In the genomic region with DNA sequence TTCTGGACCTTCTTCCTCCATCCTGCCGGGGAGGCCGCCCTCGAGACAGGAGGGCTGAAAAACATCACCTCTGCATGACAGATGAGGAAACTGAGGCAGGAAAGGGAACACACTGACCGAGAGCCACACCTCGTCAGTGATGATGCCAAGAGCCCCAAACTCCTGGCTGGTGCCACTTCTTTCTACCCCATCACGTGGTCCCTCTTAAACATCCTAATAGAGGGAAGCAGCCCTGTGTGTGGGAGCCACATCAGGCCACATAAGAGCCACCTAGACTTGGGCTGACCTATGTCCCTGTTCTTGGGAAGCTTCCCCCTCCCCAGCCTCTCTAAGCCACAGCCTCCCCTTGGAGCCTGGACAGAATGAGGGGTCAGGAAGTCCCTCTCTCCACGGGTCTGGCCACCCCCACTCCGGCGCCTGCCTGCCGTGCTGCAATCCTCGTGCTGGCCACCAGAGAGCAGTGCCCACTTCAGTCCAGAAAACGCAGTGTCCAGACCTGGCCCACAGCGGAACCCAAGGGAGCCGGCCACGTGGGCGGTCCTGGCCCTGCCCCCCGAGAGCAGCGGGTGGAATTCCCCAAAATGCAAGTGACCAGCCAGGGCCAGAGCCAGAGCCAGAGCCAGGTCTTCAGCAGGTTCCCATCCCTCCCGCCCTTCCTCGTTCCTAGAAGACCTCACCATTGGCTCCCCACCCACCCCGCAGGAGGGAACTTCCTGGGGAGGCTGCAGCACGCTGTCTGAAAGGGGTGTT, we compare ENCODE assay signal across 8 cellular contexts. TPM values are rescaled to one million over a fixed set of nuclear protein-coding genes. Genes with fewer than 3 reads are reported as not detected.
A peak's percentile ranks its signal among the peaks of the same experiment; 100 is the strongest.
DNase-seq lines count a peak whose midpoint lies in the region; ATAC-seq and TF ChIP-seq lines count a peak whose summit lies in the region.

No MANE protein-coding gene starts in this region.

- TF ChIP-seq EP300 in SK-N-SH (IDR thresholded peaks at IDR 0.05; ENCODE audit: borderline replicate concordance in 1 of 2, low read depth in 1 of 2, low read length in 1 of 2) = no peak

- ATAC-seq in HG03139 (IDR thresholded peaks at IDR 0.05; ENCODE audit: unreplicated experiment) = peak; percentile 67
- peak; percentile 60 for ATAC-seq in activated naive CD8-positive, alpha-beta T cell treated with anti-CD3 and anti-CD28 coated beads, Interleukin-2, amount 10 ng/mL, durations not matched to agents 7 days and 5 days (ENCODE audit: low read depth)
- ATAC-seq in HG02852 (IDR thresholded peaks at IDR 0.05; ENCODE audit: unreplicated experiment) = no peak

- no peaks in the 10 kb centered on the region for H3K9me2 ChIP-seq in SK-N-SH

- H3K27ac Mint-ChIP-seq in activated naive CD8-positive, alpha-beta T cell treated with anti-CD3 and anti-CD28 coated beads, Interleukin-2, amount 10 ng/mL, durations not matched to agents 7 days and 5 days = no peak overlapping the region
- no peak overlapping the region for H3K27ac Mint-ChIP-seq in progenitor cell of endocrine pancreas

- no peaks in the 10 kb centered on the region for H3F3A ChIP-seq in SK-N-SH (replicated peaks; ENCODE audit: insufficient read depth)

- DNase-seq in SHP77 (lab: John Stamatoyannopoulos, UW) = peak; percentile 15 to 16
- no peak for DNase-seq in SHP77 treated with DMSO at 0.1 percent for 48 hours (lab: John Stamatoyannopoulos, UW)
- peak; percentile 92 for DNase-seq in SK-N-SH
- peak; percentile 67 for DNase-seq in activated naive CD8-positive, alpha-beta T cell treated with anti-CD3 and anti-CD28 coated beads, Interleukin-2, amount 10 ng/mL, durations not matched to agents 7 days and 5 days
- DNase-seq in cardiac muscle cell (ENCODE audit: low read depth in 1 of 2, low spot score in 1 of 2) = peak; percentile 70 to 84
- peak; percentile 55 for DNase-seq in progenitor cell of endocrine pancreas (ENCODE audit: low spot score, unreplicated experiment)

- H3K4me2 ChIP-seq in SK-N-SH = no peak overlapping the region

- no peak overlapping the region for H2AFZ ChIP-seq in SK-N-SH (ENCODE audit: low read depth)

- H3K4me3 ChIP-seq in SK-N-SH (ENCODE audit: low read depth in 2 of 2, low read length in 1 of 2) = no peak overlapping the region
- H3K4me3 ChIP-seq in cardiac muscle cell = no peak overlapping the region

- no peaks in the 10 kb centered on the region for H3K9me3 Mint-ChIP-seq in activated naive CD8-positive, alpha-beta T cell treated with anti-CD3 and anti-CD28 coated beads, Interleukin-2, amount 10 ng/mL, durations not matched to agents 7 days and 5 days
- H3K9me3 Mint-ChIP-seq in progenitor cell of endocrine pancreas (ENCODE audit: low read depth) = no peaks in the 10 kb centered on the region

- peak; percentile 95 for TF ChIP-seq RAD21 in SK-N-SH (IDR thresholded peaks at IDR 0.05; ENCODE audit: low read length)

- H3K4me1 ChIP-seq in SK-N-SH (ENCODE audit: control insufficient read depth in 1 of 2, insufficient read depth in 2 of 2, low read depth in 1 of 2, low read length in 1 of 2) (peaks cover 0 to 10% of the 10 kb centered on the region in 2 experiments; a peak in 2 of 4 replicates), cardiac muscle cell (ENCODE audit: low read depth) (no peaks in the 10 kb centered on the region)

- no peaks in the 10 kb centered on the region for H4K20me1 ChIP-seq in SK-N-SH (ENCODE audit: insufficient read depth)

- no peaks in the 10 kb centered on the region for H3K27me3 ChIP-seq in SK-N-SH (ENCODE audit: insufficient read depth)
- H3K27me3 ChIP-seq in cardiac muscle cell = no peaks in the 10 kb centered on the region

- no peaks in the 10 kb centered on the region for H3K79me2 ChIP-seq in SK-N-SH (ENCODE audit: insufficient read depth)

- H3K9me3 ChIP-seq in SK-N-SH (no peaks in the 10 kb centered on the region), cardiac muscle cell (ENCODE audit: low read depth) (no peaks in the 10 kb centered on the region)

- H3K27me3 Mint-ChIP-seq in activated naive CD8-positive, alpha-beta T cell treated with anti-CD3 and anti-CD28 coated beads, Interleukin-2, amount 10 ng/mL, durations not matched to agents 7 days and 5 days = peaks cover 5% of the 10 kb centered on the region
- H3K27me3 Mint-ChIP-seq in progenitor cell of endocrine pancreas = no peaks in the 10 kb centered on the region

- H3K9ac ChIP-seq in SK-N-SH = no peak overlapping the region

- no peak overlapping the region; a peak in 1 of 4 replicates for H3K27ac ChIP-seq in SK-N-SH (ENCODE audit: low read depth in 2 of 2, low read length in 1 of 2)
- no peak overlapping the region for H3K27ac ChIP-seq in cardiac muscle cell

- H3K36me3 Mint-ChIP-seq in activated naive CD8-positive, alpha-beta T cell treated with anti-CD3 and anti-CD28 coated beads, Interleukin-2, amount 10 ng/mL, durations not matched to agents 7 days and 5 days = no peaks in the 10 kb centered on the region
- peaks cover 17% of the 10 kb centered on the region for H3K36me3 Mint-ChIP-seq in progenitor cell of endocrine pancreas (ENCODE audit: insufficient read depth)

- peaks cover 3% of the 10 kb centered on the region for H3K4me1 Mint-ChIP-seq in activated naive CD8-positive, alpha-beta T cell treated with anti-CD3 and anti-CD28 coated beads, Interleukin-2, amount 10 ng/mL, durations not matched to agents 7 days and 5 days
- no peaks in the 10 kb centered on the region for H3K4me1 Mint-ChIP-seq in progenitor cell of endocrine pancreas (ENCODE audit: low read depth)

- POLR2A ChIA-PET in SK-N-SH (lab: Yijun Ruan, JAX) = no interaction called here
- POLR2A ChIA-PET in activated naive CD8-positive, alpha-beta T cell treated with anti-CD3 and anti-CD28 coated beads, Interleukin-2, amount 10 ng/mL, durations not matched to agents 7 days and 5 days (lab: Charles Lee) = interaction anchor here (0.6 to 2.1 kb wide), 2 partner anchors 199 to 201 kb away, joined by 3 to 6 read pairs; no protein-coding TSS in a partner anchor

- WGBS in SK-N-SH (ENCODE audit: low lambda C conversion rate) = 66% methylated on average over 7 of the region's 22 CpGs

- H3K36me3 ChIP-seq in SK-N-SH (replicated peaks in 1 of 2; ENCODE audit: control insufficient read depth in 1 of 2, insufficient read depth in 2 of 2, low read length in 1 of 2) = peaks cover 0 to 27% of the 10 kb centered on the region in 2 experiments
- peaks cover 3% of the 10 kb centered on the region for H3K36me3 ChIP-seq in cardiac muscle cell

- CTCF ChIA-PET in SK-N-SH (lab: Yijun Ruan, JAX) = interaction anchor here (0.5 to 16.1 kb wide), 41 partner anchors 10 to 262 kb away, joined by 3 to 236 read pairs (median 4); partner anchors contain the start of gene VAV2

- peak; percentile 85 for TF ChIP-seq CTCF in SK-N-SH (IDR thresholded peaks at IDR 0.05)
- TF ChIP-seq CTCF in cardiac muscle cell (IDR thresholded peaks at IDR 0.05; ENCODE audit: low read depth, low read length) = peak; percentile 96
- TF ChIP-seq CTCF in progenitor cell of endocrine pancreas (IDR thresholded peaks at IDR 0.05; ENCODE audit: unreplicated experiment) = peak; percentile 86

- H3K4me3 Mint-ChIP-seq in activated naive CD8-positive, alpha-beta T cell treated with anti-CD3 and anti-CD28 coated beads, Interleukin-2, amount 10 ng/mL, durations not matched to agents 7 days and 5 days = no peak overlapping the region
- H3K4me3 Mint-ChIP-seq in progenitor cell of endocrine pancreas (ENCODE audit: low read depth) = no peak overlapping the region

TF ChIP-seq in SK-N-SH, 30 proteins besides CTCF, POLR2A, EP300 and RAD21:
- peak; percentile 37; the same call in 1 of the 2 replicates for TF ChIP-seq USF2 (IDR thresholded peaks at IDR 0.05; ENCODE audit: borderline replicate concordance, low read depth, low read length)
- TF ChIP-seq JUND (IDR thresholded peaks at IDR 0.05) = no peak
- TF ChIP-seq MEF2A (IDR thresholded peaks at IDR 0.05; ENCODE audit: borderline replicate concordance, low read depth) = no peak
- TF ChIP-seq MXI1 (IDR thresholded peaks at IDR 0.05; ENCODE audit: low read depth, low read length) = peak; percentile 86
- TF ChIP-seq TAF1 (IDR thresholded peaks at IDR 0.05; ENCODE audit: borderline replicate concordance, low read depth, low read length) = no peak
- peak; percentile 75; the same call in 1 of the 2 replicates for TF ChIP-seq USF1 (IDR thresholded peaks at IDR 0.05; ENCODE audit: borderline replicate concordance, low read depth)
- peak; percentile 97 for TF ChIP-seq SMC3 (IDR thresholded peaks at IDR 0.05; ENCODE audit: low read depth, low read length)
- TF ChIP-seq FOXM1 (IDR thresholded peaks at IDR 0.05; ENCODE audit: low read depth) = no peak
- TF ChIP-seq MAX (IDR thresholded peaks at IDR 0.05; ENCODE audit: low read depth) = peak; percentile 75
- no peak for TF ChIP-seq GABPA (IDR thresholded peaks at IDR 0.05; ENCODE audit: low read depth)
- no peak for TF ChIP-seq POLR2AphosphoS5 (IDR thresholded peaks at IDR 0.05; ENCODE audit: low read depth, low read length)
- no peak for TF ChIP-seq TEAD4 (IDR thresholded peaks at IDR 0.05; ENCODE audit: borderline replicate concordance, insufficient read depth)
- no peak for TF ChIP-seq RFX5 (IDR thresholded peaks at IDR 0.05; ENCODE audit: low read length)

RNA-seq across cellular contexts. Expression of gene SARDH, which starts 54.7 kb away (rescaled TPM):
- polyA plus RNA-seq in SK-N-SH (2012; rRNA removed) = 2.9 and 5.9 TPM in 2 replicates
- 1.6 and 3.0 TPM in 2 replicates for polyA plus RNA-seq in SK-N-SH (2012; cell fraction: cytosol; rRNA removed)
- 9.9 and 14.3 TPM in 2 replicates for polyA plus RNA-seq in SK-N-SH (2012; cell fraction: nucleus; rRNA removed)
- 1 to 10 TPM; 1.6 to 2.3 TPM for total RNA-seq in activated naive CD8-positive, alpha-beta T cell treated with anti-CD3 and anti-CD28 coated beads, Interleukin-2, amount 10 ng/mL, durations not matched to agents 7 days and 5 days
- 10.8 and 16.9 TPM in 2 replicates for total RNA-seq in cardiac muscle cell
- 6.0 and 8.5 TPM in 2 replicates for polyA plus RNA-seq in cardiac muscle cell
- total RNA-seq in progenitor cell of endocrine pancreas = 4.2 and 5.1 TPM in 2 replicates
